Comparison of ENCODE assay signal across 22 cellular contexts in genomic region chr22:37852418-37852817, GRCh38. TPM values are rescaled to one million over a fixed set of nuclear protein-coding genes. Genes with fewer than 3 reads are reported as not detected.
"Had no signal": no experiment of that assay in that cellular context is flagged by ENCODE, and none has a peak within 500 bp of the region (broad histone marks: within the 10 kb centered on the region; RNA-seq: fewer than 3 reads in every experiment).

No MANE protein-coding gene starts in this region.

- H3K4me3 Mint-ChIP-seq: activated T-helper 17 cell treated with anti-CD3 and anti-CD28 coated beads, Interleukin-2, amount 50 U/mL, for 72 hours; nephron progenitor cell; stimulated activated memory B cell treated with anti-CD40 and anti-IgM and Interleukin-4, amounts not matched to agents 10 μg/mL and 1 μg/mL and 100 μg/mL, for 72 hours; type B pancreatic cell had no signal

- H3K9me3 Mint-ChIP-seq: activated T-helper 17 cell treated with anti-CD3 and anti-CD28 coated beads, Interleukin-2, amount 50 U/mL, for 72 hours had no signal

- H3K4me2 ChIP-seq: smooth muscle cell had no signal

- H3K27ac ChIP-seq: foreskin keratinocyte, lower lobe of right lung, sigmoid colon had no signal

- H3K9me3 ChIP-seq: lower lobe of right lung, mucosa of descending colon, sigmoid colon had no signal

- ATAC-seq: activated T-helper 17 cell treated with anti-CD3 and anti-CD28 coated beads, Interleukin-2, amount 50 U/mL, for 72 hours; foreskin keratinocyte; left lobe of liver; lower lobe of right lung; mucosa of descending colon; stimulated activated memory B cell treated with anti-CD40 and anti-IgM and Interleukin-4, amounts not matched to agents 10 μg/mL and 1 μg/mL and 100 μg/mL, for 72 hours had no signal

- H3K27ac Mint-ChIP-seq: activated T-helper 17 cell treated with anti-CD3 and anti-CD28 coated beads, Interleukin-2, amount 50 U/mL, for 72 hours; nephron progenitor cell; type B pancreatic cell had no signal

- H3K27me3 ChIP-seq: foreskin keratinocyte, sigmoid colon had no signal

- H3K4me3 ChIP-seq: lower lobe of right lung, mucosa of descending colon, sigmoid colon, smooth muscle cell had no signal

- DNase-seq: activated CD4-positive, alpha-beta T cell treated with anti-CD3 and anti-CD28 coated beads for 4 hours; activated CD4-positive, alpha-beta T cell treated with anti-CD3 and anti-CD28 coated beads, Interleukin-2, amount 50 U/mL, for 48 hours; activated CD4-positive, CD25-positive, alpha-beta regulatory T cell; foreskin keratinocyte; lower lobe of right lung; mesendoderm; mucosa of descending colon; nephron progenitor cell; nucleus accumbens; sigmoid colon; stimulated activated CD4-positive, alpha-beta T cell treated with anti-CD3 and anti-CD28 coated beads, Interleukin-15, amount 100 ng/mL, for 24 hours; T1000 had no signal

- H3K27me3 Mint-ChIP-seq: activated T-helper 17 cell treated with anti-CD3 and anti-CD28 coated beads, Interleukin-2, amount 50 U/mL, for 72 hours; stimulated activated memory B cell treated with anti-CD40 and anti-IgM and Interleukin-4, amounts not matched to agents 10 μg/mL and 1 μg/mL and 100 μg/mL, for 72 hours; type B pancreatic cell had no signal

- FAIRE-seq: endometrium had no signal

RNA-seq across cellular contexts. Expression of gene GALR3, which starts 29.2 kb away (rescaled TPM):
- total RNA-seq: activated T-helper 17 cell treated with anti-CD3 and anti-CD28 coated beads, Interleukin-2, amount 50 U/mL, for 72 hours; cerebellum; foreskin keratinocyte; kidney epithelial cell; lower lobe of right lung; mucosa of descending colon; renal cortical epithelial cell; sigmoid colon; smooth muscle cell; temporal lobe had no signal
- polyA plus RNA-seq: foreskin keratinocyte, sigmoid colon, smooth muscle cell had no signal
